8 cellular contexts compared by ENCODE assay signal in the genomic region with DNA sequence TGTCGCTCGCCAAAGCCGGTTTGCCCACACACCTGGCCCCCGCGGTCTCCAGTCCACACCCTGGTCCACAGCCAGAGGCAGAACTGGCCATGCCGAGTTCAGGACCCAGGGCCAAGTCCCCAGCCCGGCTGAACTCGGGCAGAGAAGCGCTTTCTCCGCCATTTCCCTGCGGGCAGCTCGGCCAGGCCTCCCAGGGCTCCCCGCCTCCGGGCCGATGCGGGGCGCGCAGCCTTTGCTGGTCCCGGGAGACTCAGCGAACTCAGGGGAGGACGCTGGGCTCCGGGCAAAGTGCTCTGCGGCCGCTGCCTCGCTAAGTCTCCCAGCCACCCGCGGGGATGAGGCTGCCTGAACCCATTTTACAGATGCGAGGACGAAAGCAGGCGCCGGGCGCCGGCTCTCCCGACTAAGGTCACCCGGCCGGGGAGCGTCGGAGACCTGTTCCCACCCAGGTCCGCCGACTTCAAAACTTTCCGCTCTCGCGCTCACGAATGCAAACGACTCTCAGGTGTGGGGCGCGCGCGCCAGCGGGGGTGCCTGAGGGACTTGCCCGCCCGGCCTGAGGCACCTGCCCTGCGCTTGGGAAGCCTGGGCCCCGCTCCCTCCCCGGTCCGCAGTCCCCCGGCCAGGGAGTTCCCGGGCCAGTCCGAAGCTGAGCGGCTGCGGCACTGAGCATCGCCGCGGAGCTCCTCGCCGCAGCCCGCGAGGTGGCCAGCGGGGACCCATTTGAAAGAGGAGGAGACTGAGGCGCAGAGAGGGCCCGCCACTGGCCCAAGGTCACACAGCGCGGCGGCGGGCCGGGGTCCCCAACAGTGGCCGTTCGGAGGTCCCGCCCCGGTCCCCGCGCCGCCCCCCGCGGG. TPM values are rescaled to one million over a fixed set of nuclear protein-coding genes. Genes with fewer than 3 reads are reported as not detected.
DNase-seq lines count a peak whose midpoint lies in the region; ATAC-seq and TF ChIP-seq lines count a peak whose summit lies in the region.

No MANE protein-coding gene starts in this region.

- no peak overlapping the region for H2BK15ac ChIP-seq in mesenchymal stem cell (ENCODE audit: low read depth, poor library complexity, severe bottlenecking)

- intact Hi-C loops in mammary epithelial cell (cut with micrococcal nuclease) (no loop called here), tibial artery (cut with DNase I; ENCODE audit: low total_unique reads) (no loop called here)

- H3K14ac ChIP-seq in mesenchymal stem cell (ENCODE audit: low read length in 2 of 2), result no peak overlapping the region

- no peak overlapping the region for H2BK12ac ChIP-seq in mesenchymal stem cell (ENCODE audit: low read length in 2 of 2)

- H3K4me2 ChIP-seq in mammary epithelial cell (ENCODE audit: insufficient read depth, low read depth, low read length), result peak overlapping the region; percentile 83
- peak overlapping the region; percentile 80 for H3K4me2 ChIP-seq in mesenchymal stem cell (ENCODE audit: low read length, poor library complexity, severe bottlenecking)

- dilution Hi-C loops in mammary epithelial cell (cut with HindIII; ENCODE audit: low sequenced_read_pairs), result no loop called here

- in situ Hi-C loops in mammary epithelial cell (cut with MboI; ENCODE audit: low sequenced_read_pairs in 2 of 2), result no loop called here

- no peak overlapping the region for H2AK5ac ChIP-seq in mesenchymal stem cell (ENCODE audit: low read length, severe bottlenecking)

- no TSS peak for BruUV-seq in mammary epithelial cell (replicated peaks; lab: Mats Ljungman, UMichigan)

- H3K27ac ChIP-seq in mammary epithelial cell (ENCODE audit: insufficient read depth, low read depth, low read length), result no peak overlapping the region
- no peak overlapping the region for H3K27ac ChIP-seq in mesenchymal stem cell (ENCODE audit: low read length, poor library complexity, severe bottlenecking)
- no peak overlapping the region for H3K27ac ChIP-seq in tibial artery

- H4K20me1 ChIP-seq in mammary epithelial cell (ENCODE audit: insufficient read depth, low read length), result no peaks in the 10 kb centered on the region

- H3K79me1 ChIP-seq in mesenchymal stem cell (replicated peaks; ENCODE audit: low read length, poor library complexity, severe bottlenecking), result no peaks in the 10 kb centered on the region

- H3K27me3 ChIP-seq in mammary epithelial cell (ENCODE audit: insufficient read depth, low read length) (peaks cover 35% of the 10 kb centered on the region), mesenchymal stem cell (ENCODE audit: control insufficient read depth in 1 of 2, insufficient read depth in 1 of 2, low read length in 2 of 2) (peaks cover 82 to 85% of the 10 kb centered on the region in 2 experiments), tibial artery (peaks cover 0 to 70% of the 10 kb centered on the region in 2 donors)

- no peak overlapping the region for H3K18ac ChIP-seq in mesenchymal stem cell (ENCODE audit: low read depth in 1 of 2, low read length in 2 of 2)

- H2BK120ac ChIP-seq in mesenchymal stem cell (ENCODE audit: low read depth, low read length), result no peak overlapping the region

- H3K4me1 ChIP-seq in mammary epithelial cell (ENCODE audit: insufficient read depth, low read length) (peaks cover 8% of the 10 kb centered on the region), mesenchymal stem cell (ENCODE audit: control insufficient read depth, insufficient read depth, low read depth, low read length) (peaks cover 13% of the 10 kb centered on the region), tibial artery (peaks cover 0 to 22% (median 16%) of the 10 kb centered on the region in 4 donors)

- H3K36me3 ChIP-seq in mammary epithelial cell (ENCODE audit: insufficient read depth, low read length) (no peaks in the 10 kb centered on the region), mesenchymal stem cell (ENCODE audit: control insufficient read depth in 1 of 2, insufficient read depth in 2 of 2, low read depth in 1 of 2, low read length in 2 of 2) (no peaks in the 10 kb centered on the region), tibial artery (no peaks in the 10 kb centered on the region)

- CTCF ChIA-PET in mammary epithelial cell (lab: Charles Lee; ENCODE audit: low non-redundant PET), result no interaction called here

- WGBS in mammary epithelial cell (ENCODE audit: low coverage, missing lambda C conversion rate), result 1% methylated on average over 17 of the region's 85 CpGs
- 4% methylated on average over 62 of the region's 85 CpGs for WGBS in mesenchymal stem cell

- H3K4me3 ChIP-seq in mammary epithelial cell (replicated peaks in 1 of 3; ENCODE audit: insufficient read depth in 1 of 3, low read depth in 2 of 3, low read length in 3 of 3) (peak overlapping the region in 2 of 3 experiments; percentile 17 to 30), mesenchymal stem cell (ENCODE audit: insufficient read depth in 1 of 2, low read depth in 1 of 2, low read length in 2 of 2) (peak overlapping the region; percentile 49 to 59), tibial artery (peak overlapping the region; percentile 44 to 62)

- peak; percentile 54 for DNase-seq in OCI-M1 (lab: John Stamatoyannopoulos, UW)
- DNase-seq in mammary epithelial cell, result no peak
- no peak for DNase-seq in mesenchymal stem cell
- DNase-seq in tibial artery, result no peak
- no peak for DNase-seq in SHP77 (lab: John Stamatoyannopoulos, UW)
- DNase-seq in NCI-H2029 (lab: John Stamatoyannopoulos, UW), result no peak

- H3K9me3 ChIP-seq in mammary epithelial cell (replicated peaks; ENCODE audit: insufficient read depth, low read length) (no peaks in the 10 kb centered on the region), mesenchymal stem cell (ENCODE audit: control insufficient read depth, low read length) (no peaks in the 10 kb centered on the region), tibial artery (no peaks in the 10 kb centered on the region)

- H2AFZ ChIP-seq in mammary epithelial cell (ENCODE audit: low read depth, low read length) (peak overlapping the region; percentile 33), mesenchymal stem cell (ENCODE audit: low read depth, low read length) (peak overlapping the region; percentile 36)

- no peak overlapping the region for H4K91ac ChIP-seq in mesenchymal stem cell (ENCODE audit: low read length)

- ATAC-seq in GM18868 (IDR thresholded peaks at IDR 0.05; ENCODE audit: unreplicated experiment) (peak; percentile 37), HG02678 (IDR thresholded peaks at IDR 0.05; ENCODE audit: unreplicated experiment) (peak; percentile 47)

- H3K9ac ChIP-seq in mammary epithelial cell (ENCODE audit: insufficient read depth, low read length) (no peak overlapping the region), mesenchymal stem cell (ENCODE audit: low read length) (no peak overlapping the region)

- no peaks in the 10 kb centered on the region for H3K79me2 ChIP-seq in mammary epithelial cell (ENCODE audit: insufficient read depth, low read length)

- H3K4ac ChIP-seq in mesenchymal stem cell (ENCODE audit: low read depth in 1 of 2, low read length in 2 of 2), result no peak overlapping the region

- no peak overlapping the region for H4K8ac ChIP-seq in mesenchymal stem cell (ENCODE audit: low read length)

- H2BK5ac ChIP-seq in mesenchymal stem cell (ENCODE audit: low read depth, low read length, poor library complexity, severe bottlenecking), result no peak overlapping the region

- no peak overlapping the region for H3K23ac ChIP-seq in mesenchymal stem cell (ENCODE audit: low read length in 2 of 2)

- TF ChIP-seq CTCF in mammary epithelial cell (conservative IDR thresholded peaks at IDR 0.05 in 1 of 2, IDR thresholded peaks at IDR 0.05 in 1 of 2; ENCODE audit: extremely low read depth in 1 of 2, insufficient read depth in 1 of 2, low read depth in 1 of 2, low read length in 2 of 2) (no peak), tibial artery (IDR thresholded peaks at IDR 0.05) (no peak)

RNA-seq across cellular contexts. Expression of a gene that starts 0.6 kb away (rescaled TPM):
- total RNA-seq in mammary epithelial cell, result under 1 TPM in 1 of 2 donors, not detected in 1; 0.33 TPM
- not detected for polyA plus RNA-seq in mammary epithelial cell
- not detected for polyA minus RNA-seq in mammary epithelial cell
- 0.19 TPM for polyA plus RNA-seq in mesenchymal stem cell (2013, experiment 1 of 2)
- polyA plus RNA-seq in mesenchymal stem cell (2013, experiment 2 of 2), result 0.26 TPM
